Comparison of ENCODE assay signal across 11 cellular contexts in genomic region chr6:17280138-17280537, GRCh38. TPM values are rescaled to one million over a fixed set of nuclear protein-coding genes. Genes with fewer than 3 reads are reported as not detected.
A peak's percentile ranks its signal among the peaks of the same experiment; 100 is the strongest.
DNase-seq lines count a peak whose midpoint lies in the region; ATAC-seq and TF ChIP-seq lines count a peak whose summit lies in the region.
"Had no signal": no experiment of that assay in that cellular context is flagged by ENCODE, and none has a peak within 500 bp of the region (broad histone marks: within the 10 kb centered on the region; RNA-seq: fewer than 3 reads in every experiment).

No MANE protein-coding gene starts in this region.

- DNase-seq in adipocyte (ENCODE audit: low read depth) (peak; percentile 9), hepatocyte (ENCODE audit: low spot score) (no peak), prostate gland (ENCODE audit: low spot score) (no peak), COLO829 (ENCODE audit: low spot score) (no peak), GM10248 (ENCODE audit: extremely low spot score) (no peak)
- DNase-seq in activated CD8-positive, alpha-beta T cell treated with anti-CD3 and anti-CD28 coated beads for 36 hours, result no peak
- no peak for DNase-seq in stimulated activated CD4-positive, alpha-beta T cell treated with anti-CD3 and anti-CD28 coated beads, Interleukin-15, amount 100 ng/mL, for 24 hours
- DNase-seq: activated CD4-positive, alpha-beta T cell treated with anti-CD3 and anti-CD28 coated beads, Interleukin-2, amount 50 U/mL, for 4 hours; midbrain; NCI-H2227 treated with DMSO at 0.1 percent for 48 hours had no signal

- H3K27me3 ChIP-seq in BLaER1 treated with 17β-estradiol and CSF1 and Interleukin-3, amounts not matched to agents 10 nM and 100 nM, result peaks cover 44 to 63% (median 55%) of the 10 kb centered on the region in 11 experiments
- H3K27me3 ChIP-seq in adipocyte (replicated peaks; ENCODE audit: control insufficient read depth, insufficient read depth, low read length) (no peaks in the 10 kb centered on the region), hepatocyte (peaks cover 47% of the 10 kb centered on the region), prostate gland (replicated peaks; ENCODE audit: insufficient read depth) (no peaks in the 10 kb centered on the region)

- no peaks in the 10 kb centered on the region for H3K9me2 ChIP-seq in hepatocyte (replicated peaks; ENCODE audit: insufficient read depth)

- no peak overlapping the region for H3K9ac ChIP-seq in BLaER1 treated with 17β-estradiol and CSF1 and Interleukin-3, amounts not matched to agents 10 nM and 100 nM
- no peak overlapping the region for H3K9ac ChIP-seq in adipocyte (ENCODE audit: low read length)

- peaks cover 0 to 7% (median 0%) of the 10 kb centered on the region in 11 experiments; a peak in 1 of 22 replicates for H3K36me3 ChIP-seq in BLaER1 treated with 17β-estradiol and CSF1 and Interleukin-3, amounts not matched to agents 10 nM and 100 nM
- H3K36me3 ChIP-seq in adipocyte (ENCODE audit: control insufficient read depth, insufficient read depth, low read length, severe bottlenecking) (no peaks in the 10 kb centered on the region), hepatocyte (replicated peaks; ENCODE audit: insufficient read depth, low read depth) (no peaks in the 10 kb centered on the region), prostate gland (no peaks in the 10 kb centered on the region)

- H3K4me2 ChIP-seq in BLaER1 treated with 17β-estradiol and CSF1 and Interleukin-3, amounts not matched to agents 10 nM and 100 nM, result peak overlapping the region in 10 of 11 experiments; percentile 81 to 98 (median 94); a peak in 17 of 22 replicates
- H3K4me2 ChIP-seq in hepatocyte, result peak overlapping the region; percentile 96

- H3K27ac ChIP-seq in BLaER1 treated with 17β-estradiol and CSF1 and Interleukin-3, amounts not matched to agents 10 nM and 100 nM, result no peak overlapping the region
- H3K27ac ChIP-seq in hepatocyte (no peak overlapping the region), prostate gland (peak overlapping the region; percentile 76 to 78)

- POLR2A ChIA-PET in activated CD8-positive, alpha-beta T cell treated with anti-CD3 and anti-CD28 coated beads for 36 hours (lab: Charles Lee), result no interaction called here
- POLR2A ChIA-PET in GM10248 (lab: Yijun Ruan, JAX), result no interaction called here

- no peak overlapping the region for H3K27ac Mint-ChIP-seq in activated CD8-positive, alpha-beta T cell treated with anti-CD3 and anti-CD28 coated beads for 36 hours

- no peak overlapping the region for H3K4me3 Mint-ChIP-seq in activated CD8-positive, alpha-beta T cell treated with anti-CD3 and anti-CD28 coated beads for 36 hours

- ATAC-seq in activated CD8-positive, alpha-beta T cell treated with anti-CD3 and anti-CD28 coated beads for 36 hours, result no peak

- intact Hi-C loops in prostate gland (cut with DNase I), result loop anchor here (2.0 to 10.0 kb wide), 5 partner anchors 68 to 302 kb away; partner anchors contain the start of gene CAP2
- intact Hi-C loops in activated CD8-positive, alpha-beta T cell treated with anti-CD3 and anti-CD28 coated beads for 36 hours (cut with micrococcal nuclease), result no loop called here

- H2AFZ ChIP-seq in hepatocyte, result peak overlapping the region; percentile 89

- CTCF ChIA-PET in activated CD8-positive, alpha-beta T cell treated with anti-CD3 and anti-CD28 coated beads for 36 hours (lab: Charles Lee), result interaction anchor here (1.1 kb wide), 1 partner anchor 9 kb away, joined by 3 read pairs; no protein-coding TSS in a partner anchor
- CTCF ChIA-PET in GM10248 (lab: Yijun Ruan, JAX), result no interaction called here

- peak overlapping the region in 6 of 10 experiments; percentile 67 to 82 (median 74); a peak in 8 of 20 replicates for H3K4me3 ChIP-seq in BLaER1 treated with 17β-estradiol and CSF1 and Interleukin-3, amounts not matched to agents 10 nM and 100 nM
- H3K4me3 ChIP-seq in adipocyte (ENCODE audit: low read length) (peak overlapping the region; percentile 91), hepatocyte (no peak overlapping the region), prostate gland (peak overlapping the region in 1 of 2 donors; percentile 59)

- no peaks in the 10 kb centered on the region for H3K36me3 Mint-ChIP-seq in activated CD8-positive, alpha-beta T cell treated with anti-CD3 and anti-CD28 coated beads for 36 hours (ENCODE audit: low read depth)

- peaks cover 0 to 17% (median 12%) of the 10 kb centered on the region in 10 experiments; a peak in 12 of 20 replicates for H3K4me1 ChIP-seq in BLaER1 treated with 17β-estradiol and CSF1 and Interleukin-3, amounts not matched to agents 10 nM and 100 nM
- H3K4me1 ChIP-seq in adipocyte (ENCODE audit: control insufficient read depth, insufficient read depth, low read length) (peaks cover 29% of the 10 kb centered on the region), hepatocyte (ENCODE audit: insufficient read depth) (peaks cover 4% of the 10 kb centered on the region), prostate gland (replicated peaks) (no peaks in the 10 kb centered on the region)

- peaks cover 53% of the 10 kb centered on the region for H3K27me3 Mint-ChIP-seq in activated CD8-positive, alpha-beta T cell treated with anti-CD3 and anti-CD28 coated beads for 36 hours

- no peak for TF ChIP-seq POLR2A in prostate gland (IDR thresholded peaks at IDR 0.05)

- peaks cover 8% of the 10 kb centered on the region for H3K4me1 Mint-ChIP-seq in activated CD8-positive, alpha-beta T cell treated with anti-CD3 and anti-CD28 coated beads for 36 hours (ENCODE audit: low read depth)

- 33% methylated on average over 11 of the region's 11 CpGs for WGBS in hepatocyte (ENCODE audit: low lambda C conversion rate, missing lambda C conversion rate)
- WGBS in prostate gland, result 63% methylated on average over 8 of the region's 11 CpGs

- H3K9me3 ChIP-seq in BLaER1 treated with 17β-estradiol and CSF1 and Interleukin-3, amounts not matched to agents 10 nM and 100 nM (replicated peaks in 1 of 11), result peaks cover 0 to 10% (median 5%) of the 10 kb centered on the region in 11 experiments; a peak in 8 of 22 replicates
- H3K9me3 ChIP-seq in adipocyte (ENCODE audit: control insufficient read depth, low read length) (no peaks in the 10 kb centered on the region), hepatocyte (ENCODE audit: low read depth) (no peaks in the 10 kb centered on the region), prostate gland (no peaks in the 10 kb centered on the region)

- H3K9me3 Mint-ChIP-seq in activated CD8-positive, alpha-beta T cell treated with anti-CD3 and anti-CD28 coated beads for 36 hours, result no peaks in the 10 kb centered on the region

- TF ChIP-seq CTCF in hepatocyte (IDR thresholded peaks at IDR 0.05; ENCODE audit: poor library complexity), result no peak
- no peak for TF ChIP-seq CTCF in prostate gland (IDR thresholded peaks at IDR 0.05)
- no peak for TF ChIP-seq CTCF in activated CD8-positive, alpha-beta T cell treated with anti-CD3 and anti-CD28 coated beads for 36 hours (IDR thresholded peaks at IDR 0.05)
- TF ChIP-seq CTCF in GM10248 (IDR thresholded peaks at IDR 0.05; ENCODE audit: control extremely low read depth, extremely low read depth, low read depth, missing control alignments), result no peak

- no peaks in the 10 kb centered on the region for H4K20me1 ChIP-seq in BLaER1 treated with 17β-estradiol and CSF1 and Interleukin-3, amounts not matched to agents 10 nM and 100 nM
- no peaks in the 10 kb centered on the region for H4K20me1 ChIP-seq in hepatocyte (ENCODE audit: insufficient read depth, poor library complexity, severe bottlenecking)

- no peaks in the 10 kb centered on the region for H3K79me2 ChIP-seq in hepatocyte

RNA-seq across cellular contexts. Expression of gene RBM24, which starts 1.0 kb away (rescaled TPM):
- total RNA-seq in hepatocyte (0.97 and 2.3 TPM in 2 replicates), prostate gland (10 to 100 TPM in 1 of 2 donors, 1 to 10 TPM in 1; 4.4 to 13.8 TPM)
- polyA plus RNA-seq in hepatocyte, result 0.29 and 0.39 TPM in 2 replicates
- not detected for total RNA-seq in activated CD8-positive, alpha-beta T cell treated with anti-CD3 and anti-CD28 coated beads for 36 hours

Comparison
In these comparisons a context has a peak if more than half of its experiments do, and no peak if none do; other contexts are left out.
1. H3K27ac ChIP-seq: peak in prostate gland (2 of 2); none in BLaER1 treated with 17β-estradiol and CSF1 and Interleukin-3, amounts not matched to agents 10 nM and 100 nM (0 of 11) and hepatocyte (single experiment).